Comparison of ENCODE assay signal across 1 cellular context in genomic region chr2:128416366-128416765, GRCh38.
TF ChIP-seq lines count a peak whose summit lies in the region.

No MANE protein-coding gene starts in this region.

TF ChIP-seq in H1, 55 proteins besides CTCF, POLR2A, EP300 and RAD21:
- no peak for TF ChIP-seq KDM4A (IDR thresholded peaks at IDR 0.05; ENCODE audit: low read depth, low read length, severe bottlenecking)
- TF ChIP-seq ATF3 (IDR thresholded peaks at IDR 0.05; ENCODE audit: insufficient read depth, low read depth, low read length): no peak
- no peak for TF ChIP-seq RNF2 (IDR thresholded peaks at IDR 0.05; ENCODE audit: borderline replicate concordance, low read depth, low read length, missing control alignments, poor library complexity, severe bottlenecking)
- TF ChIP-seq SP4 (IDR thresholded peaks at IDR 0.05; ENCODE audit: low read length): no peak
- no peak for TF ChIP-seq PHF8 (conservative IDR thresholded peaks at IDR 0.05; ENCODE audit: low read depth, low read length)
- no peak for TF ChIP-seq MAFK (IDR thresholded peaks at IDR 0.05; ENCODE audit: low read depth, low read length)
- no peak for TF ChIP-seq RFX5 (IDR thresholded peaks at IDR 0.05; ENCODE audit: borderline replicate concordance, low read depth, low read length)
- TF ChIP-seq MAX (IDR thresholded peaks at IDR 0.05): 0 out of 2 replicates have a peak, but pooled peaks have one; percentile 30
- no peak for TF ChIP-seq NANOG (IDR thresholded peaks at IDR 0.05; ENCODE audit: insufficient read depth, low read depth, low read length, poor library complexity, severe bottlenecking)
